9 cellular contexts compared by ENCODE assay signal in genomic region chr1:110341872-110342331, GRCh38. TPM values are rescaled to one million over a fixed set of nuclear protein-coding genes. Genes with fewer than 3 reads are reported as not detected.
DNase-seq lines count a peak whose midpoint lies in the region; ATAC-seq and TF ChIP-seq lines count a peak whose summit lies in the region.
"Had no signal": no experiment of that assay in that cellular context is flagged by ENCODE, and none has a peak within 500 bp of the region (broad histone marks: within the 10 kb centered on the region; RNA-seq: fewer than 3 reads in every experiment).

No MANE protein-coding gene starts in this region.

- H3K79me2 ChIP-seq in smooth muscle cell (ENCODE audit: low read depth) = peaks cover 70% of the 10 kb centered on the region

- H3K27ac ChIP-seq in Panc1 (ENCODE audit: low read length) = peak overlapping the region; percentile 86; the same call in 1 of the 2 replicates
- no peak overlapping the region for H3K27ac ChIP-seq in smooth muscle cell (ENCODE audit: low read depth)

- H3K4me3 Mint-ChIP-seq in activated T-cell treated with anti-CD3 and anti-CD28 coated beads, Interleukin-2, amount 50 U/mL, for 72 hours = no peak overlapping the region
- H3K4me3 Mint-ChIP-seq in activated T-cell treated with anti-CD3 and anti-CD28 coated beads, Interleukin-2, amount 50 U/mL, for 24 hours = no peak overlapping the region
- H3K4me3 Mint-ChIP-seq in HFFc6 = no peak overlapping the region; the same call in 1 of the 2 replicates
- H3K4me3 Mint-ChIP-seq: memory B cell had no signal

- no peak overlapping the region for H3K9ac ChIP-seq in smooth muscle cell (ENCODE audit: low read depth)

- ATAC-seq in activated T-cell treated with anti-CD3 and anti-CD28 coated beads, Interleukin-2, amount 50 U/mL, for 72 hours (replicated peaks in 1 of 2) = no peak
- no peak for ATAC-seq in Panc1

- H3K36me3 Mint-ChIP-seq in activated T-cell treated with anti-CD3 and anti-CD28 coated beads, Interleukin-2, amount 50 U/mL, for 72 hours (ENCODE audit: insufficient read depth in 2 of 2) = peaks cover 17 to 45% of the 10 kb centered on the region in 2 donors
- peaks cover 20% of the 10 kb centered on the region for H3K36me3 Mint-ChIP-seq in activated T-cell treated with anti-CD3 and anti-CD28 coated beads, Interleukin-2, amount 50 U/mL, for 24 hours (ENCODE audit: low read depth)
- peaks cover 60% of the 10 kb centered on the region for H3K36me3 Mint-ChIP-seq in HFFc6 (ENCODE audit: low read depth)

- no peaks in the 10 kb centered on the region for H3K9me3 ChIP-seq in Panc1 (ENCODE audit: control insufficient read depth, insufficient read depth, low read depth, low read length)
- no peaks in the 10 kb centered on the region for H3K9me3 ChIP-seq in smooth muscle cell (replicated peaks; ENCODE audit: low read depth)

- H3K27me3 ChIP-seq in Panc1 (ENCODE audit: control insufficient read depth, insufficient read depth, low read length) (no peaks in the 10 kb centered on the region), smooth muscle cell (ENCODE audit: low read depth) (no peaks in the 10 kb centered on the region)

- no peak for TF ChIP-seq CTCF in Panc1 (IDR thresholded peaks at IDR 0.05)
- TF ChIP-seq CTCF in fibroblast of villous mesenchyme (IDR thresholded peaks at IDR 0.05; ENCODE audit: insufficient read depth, low read depth, low read length) = no peak
- TF ChIP-seq CTCF in smooth muscle cell (IDR thresholded peaks at IDR 0.05; ENCODE audit: borderline replicate concordance, insufficient read depth, poor library complexity, severe bottlenecking) = no peak
- no peak for TF ChIP-seq CTCF in HFFc6 (IDR thresholded peaks at IDR 0.05)

- CTCF ChIA-PET in Panc1 (lab: Charles Lee) = interaction anchor here (0.7 kb wide), 1 partner anchor 96 kb away, joined by 3 read pairs; no protein-coding TSS in a partner anchor

- POLR2A ChIA-PET in Panc1 (lab: Charles Lee) = no interaction called here

- H3K4me2 ChIP-seq in smooth muscle cell = peak overlapping the region; percentile 91

- H3K4me3 ChIP-seq in Panc1 (ENCODE audit: low read depth in 2 of 2, low read length in 2 of 2) (peak overlapping the region; percentile 82 to 88), fibroblast of villous mesenchyme (ENCODE audit: low read depth, low read length) (peak overlapping the region; percentile 99), smooth muscle cell (peak overlapping the region; percentile 37)

- no TSS peak for BruUV-seq in Panc1 (replicated peaks; lab: Mats Ljungman, UMichigan)

- H3K36me3 ChIP-seq in Panc1 (ENCODE audit: control insufficient read depth, insufficient read depth, low read length) = peaks cover 23% of the 10 kb centered on the region
- H3K36me3 ChIP-seq in smooth muscle cell (ENCODE audit: low read depth) = no peaks in the 10 kb centered on the region

- no peak for DNase-seq in activated T-cell treated with anti-CD3 and anti-CD28 coated beads, Interleukin-2, amount 50 U/mL, for 72 hours
- no peak for DNase-seq in activated T-cell treated with anti-CD3 and anti-CD28 coated beads, Interleukin-2, amount 50 U/mL, for 24 hours
- DNase-seq in Panc1 (ENCODE audit: low read depth, low spot score) (no peak), fibroblast of villous mesenchyme (ENCODE audit: low read depth) (no peak), smooth muscle cell (lab: John Stamatoyannopoulos, UW; ENCODE audit: unreplicated experiment) (no peak), HFFc6 (no peak), glomerular visceral epithelial cell (ENCODE audit: extremely low spot score) (no peak), SK-N-DZ (ENCODE audit: low spot score) (no peak)

- in situ Hi-C loops in Panc1 (cut with HindIII; ENCODE audit: low pct_unique_long_range_greater_than_20kb, low sequenced_read_pairs) = no loop called here

- H3K4me1 Mint-ChIP-seq in activated T-cell treated with anti-CD3 and anti-CD28 coated beads, Interleukin-2, amount 50 U/mL, for 72 hours (ENCODE audit: low read depth) = peaks cover 80% of the 10 kb centered on the region
- H3K4me1 Mint-ChIP-seq in activated T-cell treated with anti-CD3 and anti-CD28 coated beads, Interleukin-2, amount 50 U/mL, for 24 hours (ENCODE audit: low read depth) = peaks cover 72% of the 10 kb centered on the region
- H3K4me1 Mint-ChIP-seq in HFFc6 (ENCODE audit: low read depth) = peaks cover 79% of the 10 kb centered on the region

- peak overlapping the region; percentile 9 for H3K27ac Mint-ChIP-seq in activated T-cell treated with anti-CD3 and anti-CD28 coated beads, Interleukin-2, amount 50 U/mL, for 72 hours
- no peak overlapping the region for H3K27ac Mint-ChIP-seq in activated T-cell treated with anti-CD3 and anti-CD28 coated beads, Interleukin-2, amount 50 U/mL, for 24 hours
- H3K27ac Mint-ChIP-seq in HFFc6 = no peak overlapping the region
- H3K27ac Mint-ChIP-seq: memory B cell had no signal

- intact Hi-C loops in Panc1 (cut with micrococcal nuclease; ENCODE audit: unreplicated experiment) = no loop called here

- peaks cover 29% of the 10 kb centered on the region; the same call in 1 of the 2 replicates for H3K4me1 ChIP-seq in Panc1 (ENCODE audit: control insufficient read depth, insufficient read depth, low read length)
- peaks cover 60% of the 10 kb centered on the region for H3K4me1 ChIP-seq in smooth muscle cell (ENCODE audit: low read depth)

- no peaks in the 10 kb centered on the region for H3K9me3 Mint-ChIP-seq in activated T-cell treated with anti-CD3 and anti-CD28 coated beads, Interleukin-2, amount 50 U/mL, for 72 hours
- H3K9me3 Mint-ChIP-seq in activated T-cell treated with anti-CD3 and anti-CD28 coated beads, Interleukin-2, amount 50 U/mL, for 24 hours = no peaks in the 10 kb centered on the region
- no peaks in the 10 kb centered on the region for H3K9me3 Mint-ChIP-seq in HFFc6
- H3K9me3 Mint-ChIP-seq: memory B cell had no signal

- no peaks in the 10 kb centered on the region for H3K27me3 Mint-ChIP-seq in activated T-cell treated with anti-CD3 and anti-CD28 coated beads, Interleukin-2, amount 50 U/mL, for 72 hours (ENCODE audit: low read depth)
- H3K27me3 Mint-ChIP-seq in activated T-cell treated with anti-CD3 and anti-CD28 coated beads, Interleukin-2, amount 50 U/mL, for 24 hours = no peaks in the 10 kb centered on the region
- H3K27me3 Mint-ChIP-seq in HFFc6 (ENCODE audit: insufficient read depth) = peaks cover 2% of the 10 kb centered on the region
- H3K27me3 Mint-ChIP-seq: memory B cell had no signal

- H4K20me1 ChIP-seq in smooth muscle cell (ENCODE audit: low read depth) = peaks cover 70% of the 10 kb centered on the region

- no peak overlapping the region for H2AFZ ChIP-seq in smooth muscle cell (ENCODE audit: low read depth)

- 67% methylated on average over 9 of the region's 9 CpGs for WGBS in smooth muscle cell (ENCODE audit: low lambda C conversion rate)

- H3F3A ChIP-seq in smooth muscle cell (ENCODE audit: low read depth) = peaks cover 9% of the 10 kb centered on the region

RNA-seq across cellular contexts. Expression of gene RBM15, which starts 2.7 kb away (rescaled TPM):
- 10 to 100 TPM; 75.0 to 77.8 TPM for total RNA-seq in activated T-cell treated with anti-CD3 and anti-CD28 coated beads, Interleukin-2, amount 50 U/mL, for 72 hours
- total RNA-seq in Panc1 (2021; ENCODE audit: unreplicated experiment) (32.1 TPM), fibroblast of villous mesenchyme (42.2 and 54.0 TPM in 2 replicates), smooth muscle cell (27.6 and 32.9 TPM in 2 replicates)
- 3.9 TPM for polyA plus RNA-seq in Panc1 (2012; ENCODE audit: insufficient read length)
- polyA plus RNA-seq in smooth muscle cell = 5.3 and 8.1 TPM in 2 replicates
- 10 to 100 TPM; 16.1 to 18.2 (median 17.3) TPM for total RNA-seq in HFFc6 (2021; fragmentation: NEBNext Ultra II Directional; extraction: Animal tissue kit (Norgen Biotek cat#: 25700))
- polyA plus RNA-seq in SK-N-DZ (2014; cell fraction: cytosol; rRNA removed) = 12.3 and 18.1 TPM in 2 replicates
- 14.0 and 14.1 TPM in 2 replicates for polyA plus RNA-seq in SK-N-DZ (2014; cell fraction: nucleus; rRNA removed)

RNA-seq across cellular contexts. Expression of gene SLC16A4, which starts 48.9 kb away (rescaled TPM):
- total RNA-seq in activated T-cell treated with anti-CD3 and anti-CD28 coated beads, Interleukin-2, amount 50 U/mL, for 72 hours = under 1 TPM; 0.44 to 0.58 TPM
- total RNA-seq in Panc1 (2021; ENCODE audit: unreplicated experiment) (0.46 TPM), fibroblast of villous mesenchyme (73.4 and 241 TPM in 2 replicates), smooth muscle cell (11.6 and 16.5 TPM in 2 replicates)
- polyA plus RNA-seq in Panc1 (2012; ENCODE audit: insufficient read length) = 0.50 TPM
- 6.5 and 7.7 TPM in 2 replicates for polyA plus RNA-seq in smooth muscle cell
- total RNA-seq in HFFc6 (2021; fragmentation: NEBNext Ultra II Directional; extraction: Animal tissue kit (Norgen Biotek cat#: 25700)) = 10 to 100 TPM; 14.7 to 25.2 (median 21.5) TPM
- polyA plus RNA-seq in SK-N-DZ (2014; cell fraction: cytosol; rRNA removed) = 0.09 and 0.23 TPM in 2 replicates
- polyA plus RNA-seq in SK-N-DZ (2014; cell fraction: nucleus; rRNA removed) = 0.33 and 0.59 TPM in 2 replicates

Comparison
In these comparisons a context has a peak if more than half of its experiments do, and no peak if none do; other contexts are left out.
1. H3K4me3 ChIP-seq: peak in every context shown above with its lines; median percentile 99 in fibroblast of villous mesenchyme; 85 in Panc1; 37 in smooth muscle cell.